In the genomic region with DNA sequence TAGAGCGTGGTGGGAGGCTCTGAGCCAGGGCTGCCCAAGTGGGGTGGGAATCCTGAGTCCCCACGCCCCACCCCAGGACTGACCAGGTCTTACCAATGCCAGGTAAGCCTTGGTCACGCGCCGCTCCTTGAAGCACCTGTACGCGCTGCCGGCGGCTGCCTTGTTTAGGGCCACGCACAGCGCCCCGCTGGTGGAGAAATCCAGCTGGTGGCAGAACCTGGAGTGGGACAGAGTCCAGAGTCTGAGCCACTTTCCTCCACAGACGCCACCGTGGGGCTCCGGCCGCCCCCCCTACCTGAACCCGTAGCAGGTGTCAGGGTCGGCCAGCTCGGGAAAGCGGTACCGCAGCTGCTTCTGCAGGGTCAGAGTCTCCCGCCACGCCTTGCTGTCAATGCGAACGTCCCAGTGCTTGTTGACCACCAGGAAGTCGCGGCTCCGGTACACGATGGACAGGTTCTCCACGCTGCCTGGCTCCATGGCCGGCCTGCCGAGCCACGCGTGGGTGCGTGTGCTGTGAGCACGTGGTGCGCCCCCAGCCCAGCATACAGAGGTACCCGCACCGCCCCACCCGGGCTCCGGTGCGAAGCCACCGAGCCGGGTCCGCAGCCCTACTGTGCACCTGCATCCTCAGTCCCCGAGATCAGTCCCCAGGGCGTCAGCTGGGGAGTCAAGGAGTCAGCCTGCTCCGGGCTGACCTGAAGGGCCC, we compare ENCODE assay signal across 1 cellular context.
TF ChIP-seq lines count a peak whose summit lies in the region.

No MANE protein-coding gene starts in this region.

TF ChIP-seq in HEK293, 187 proteins besides CTCF, POLR2A, EP300 and RAD21 (continued from another document):
- TF ChIP-seq, protein P1, sequence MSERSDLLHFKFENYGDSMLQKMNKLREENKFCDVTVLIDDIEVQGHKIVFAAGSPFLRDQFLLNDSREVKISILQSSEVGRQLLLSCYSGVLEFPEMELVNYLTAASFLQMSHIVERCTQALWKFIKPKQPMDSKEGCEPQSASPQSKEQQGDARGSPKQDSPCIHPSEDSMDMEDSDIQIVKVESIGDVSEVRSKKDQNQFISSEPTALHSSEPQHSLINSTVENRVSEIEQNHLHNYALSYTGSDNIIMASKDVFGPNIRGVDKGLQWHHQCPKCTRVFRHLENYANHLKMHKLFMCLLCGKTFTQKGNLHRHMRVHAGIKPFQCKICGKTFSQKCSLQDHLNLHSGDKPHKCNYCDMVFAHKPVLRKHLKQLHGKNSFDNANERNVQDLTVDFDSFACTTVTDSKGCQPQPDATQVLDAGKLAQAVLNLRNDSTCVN (tag by site-specific recombination; optimal IDR thresholded peaks at IDR 0.05), result peak; percentile 25
- TF ChIP-seq GLI2 (tag by site-specific recombination; IDR thresholded peaks at IDR 0.05; ENCODE audit: borderline replicate concordance, low read depth) (no peak), ZNF571 (tag by site-specific recombination; IDR thresholded peaks at IDR 0.05) (no peak), ZBTB8A (tag by site-specific recombination; IDR thresholded peaks at IDR 0.05) (peak; percentile 38; the same call in 1 of the 2 replicates), ZNF341 (tag by site-specific recombination; IDR thresholded peaks at IDR 0.05; ENCODE audit: low read depth) (no peak), ZNF785 (tag by site-specific recombination; IDR thresholded peaks at IDR 0.05) (no peak), ZNF114 (tag by site-specific recombination; IDR thresholded peaks at IDR 0.05) (no peak), SCRT2 (tag by site-specific recombination; IDR thresholded peaks at IDR 0.05) (no peak), SCRT1 (tag by site-specific recombination; IDR thresholded peaks at IDR 0.05; ENCODE audit: borderline replicate concordance) (no peak)
- TF ChIP-seq, protein P2, sequence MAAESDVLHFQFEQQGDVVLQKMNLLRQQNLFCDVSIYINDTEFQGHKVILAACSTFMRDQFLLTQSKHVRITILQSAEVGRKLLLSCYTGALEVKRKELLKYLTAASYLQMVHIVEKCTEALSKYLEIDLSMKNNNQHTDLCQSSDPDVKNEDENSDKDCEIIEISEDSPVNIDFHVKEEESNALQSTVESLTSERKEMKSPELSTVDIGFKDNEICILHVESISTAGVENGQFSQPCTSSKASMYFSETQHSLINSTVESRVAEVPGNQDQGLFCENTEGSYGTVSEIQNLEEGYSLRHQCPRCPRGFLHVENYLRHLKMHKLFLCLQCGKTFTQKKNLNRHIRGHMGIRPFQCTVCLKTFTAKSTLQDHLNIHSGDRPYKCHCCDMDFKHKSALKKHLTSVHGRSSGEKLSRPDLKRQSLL (tag by site-specific recombination; IDR thresholded peaks at IDR 0.05), result peak; percentile 55; the same call in 1 of the 2 replicates
- TF ChIP-seq, protein P3, sequence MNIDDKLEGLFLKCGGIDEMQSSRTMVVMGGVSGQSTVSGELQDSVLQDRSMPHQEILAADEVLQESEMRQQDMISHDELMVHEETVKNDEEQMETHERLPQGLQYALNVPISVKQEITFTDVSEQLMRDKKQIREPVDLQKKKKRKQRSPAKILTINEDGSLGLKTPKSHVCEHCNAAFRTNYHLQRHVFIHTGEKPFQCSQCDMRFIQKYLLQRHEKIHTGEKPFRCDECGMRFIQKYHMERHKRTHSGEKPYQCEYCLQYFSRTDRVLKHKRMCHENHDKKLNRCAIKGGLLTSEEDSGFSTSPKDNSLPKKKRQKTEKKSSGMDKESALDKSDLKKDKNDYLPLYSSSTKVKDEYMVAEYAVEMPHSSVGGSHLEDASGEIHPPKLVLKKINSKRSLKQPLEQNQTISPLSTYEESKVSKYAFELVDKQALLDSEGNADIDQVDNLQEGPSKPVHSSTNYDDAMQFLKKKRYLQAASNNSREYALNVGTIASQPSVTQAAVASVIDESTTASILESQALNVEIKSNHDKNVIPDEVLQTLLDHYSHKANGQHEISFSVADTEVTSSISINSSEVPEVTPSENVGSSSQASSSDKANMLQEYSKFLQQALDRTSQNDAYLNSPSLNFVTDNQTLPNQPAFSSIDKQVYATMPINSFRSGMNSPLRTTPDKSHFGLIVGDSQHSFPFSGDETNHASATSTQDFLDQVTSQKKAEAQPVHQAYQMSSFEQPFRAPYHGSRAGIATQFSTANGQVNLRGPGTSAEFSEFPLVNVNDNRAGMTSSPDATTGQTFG (tag by site-specific recombination; IDR thresholded peaks at IDR 0.05; ENCODE audit: borderline replicate concordance), result no peak
- TF ChIP-seq, protein P4, sequence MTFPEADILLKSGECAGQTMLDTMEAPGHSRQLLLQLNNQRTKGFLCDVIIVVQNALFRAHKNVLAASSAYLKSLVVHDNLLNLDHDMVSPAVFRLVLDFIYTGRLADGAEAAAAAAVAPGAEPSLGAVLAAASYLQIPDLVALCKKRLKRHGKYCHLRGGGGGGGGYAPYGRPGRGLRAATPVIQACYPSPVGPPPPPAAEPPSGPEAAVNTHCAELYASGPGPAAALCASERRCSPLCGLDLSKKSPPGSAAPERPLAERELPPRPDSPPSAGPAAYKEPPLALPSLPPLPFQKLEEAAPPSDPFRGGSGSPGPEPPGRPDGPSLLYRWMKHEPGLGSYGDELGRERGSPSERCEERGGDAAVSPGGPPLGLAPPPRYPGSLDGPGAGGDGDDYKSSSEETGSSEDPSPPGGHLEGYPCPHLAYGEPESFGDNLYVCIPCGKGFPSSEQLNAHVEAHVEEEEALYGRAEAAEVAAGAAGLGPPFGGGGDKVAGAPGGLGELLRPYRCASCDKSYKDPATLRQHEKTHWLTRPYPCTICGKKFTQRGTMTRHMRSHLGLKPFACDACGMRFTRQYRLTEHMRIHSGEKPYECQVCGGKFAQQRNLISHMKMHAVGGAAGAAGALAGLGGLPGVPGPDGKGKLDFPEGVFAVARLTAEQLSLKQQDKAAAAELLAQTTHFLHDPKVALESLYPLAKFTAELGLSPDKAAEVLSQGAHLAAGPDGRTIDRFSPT (tag by site-specific recombination; IDR thresholded peaks at IDR 0.05), result 0 out of 2 replicates have a peak, but pooled peaks have one; percentile 6
- TF ChIP-seq, protein P5, sequence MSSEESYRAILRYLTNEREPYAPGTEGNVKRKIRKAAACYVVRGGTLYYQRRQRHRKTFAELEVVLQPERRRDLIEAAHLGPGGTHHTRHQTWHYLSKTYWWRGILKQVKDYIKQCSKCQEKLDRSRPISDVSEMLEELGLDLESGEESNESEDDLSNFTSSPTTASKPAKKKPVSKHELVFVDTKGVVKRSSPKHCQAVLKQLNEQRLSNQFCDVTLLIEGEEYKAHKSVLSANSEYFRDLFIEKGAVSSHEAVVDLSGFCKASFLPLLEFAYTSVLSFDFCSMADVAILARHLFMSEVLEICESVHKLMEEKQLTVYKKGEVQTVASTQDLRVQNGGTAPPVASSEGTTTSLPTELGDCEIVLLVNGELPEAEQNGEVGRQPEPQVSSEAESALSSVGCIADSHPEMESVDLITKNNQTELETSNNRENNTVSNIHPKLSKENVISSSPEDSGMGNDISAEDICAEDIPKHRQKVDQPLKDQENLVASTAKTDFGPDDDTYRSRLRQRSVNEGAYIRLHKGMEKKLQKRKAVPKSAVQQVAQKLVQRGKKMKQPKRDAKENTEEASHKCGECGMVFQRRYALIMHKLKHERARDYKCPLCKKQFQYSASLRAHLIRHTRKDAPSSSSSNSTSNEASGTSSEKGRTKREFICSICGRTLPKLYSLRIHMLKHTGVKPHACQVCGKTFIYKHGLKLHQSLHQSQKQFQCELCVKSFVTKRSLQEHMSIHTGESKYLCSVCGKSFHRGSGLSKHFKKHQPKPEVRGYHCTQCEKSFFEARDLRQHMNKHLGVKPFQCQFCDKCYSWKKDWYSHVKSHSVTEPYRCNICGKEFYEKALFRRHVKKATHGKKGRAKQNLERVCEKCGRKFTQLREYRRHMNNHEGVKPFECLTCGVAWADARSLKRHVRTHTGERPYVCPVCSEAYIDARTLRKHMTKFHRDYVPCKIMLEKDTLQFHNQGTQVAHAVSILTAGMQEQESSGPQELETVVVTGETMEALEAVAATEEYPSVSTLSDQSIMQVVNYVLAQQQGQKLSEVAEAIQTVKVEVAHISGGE (tag by site-specific recombination; conservative IDR thresholded peaks at IDR 0.05; ENCODE audit: low read depth), result no peak
- TF ChIP-seq, protein P6, sequence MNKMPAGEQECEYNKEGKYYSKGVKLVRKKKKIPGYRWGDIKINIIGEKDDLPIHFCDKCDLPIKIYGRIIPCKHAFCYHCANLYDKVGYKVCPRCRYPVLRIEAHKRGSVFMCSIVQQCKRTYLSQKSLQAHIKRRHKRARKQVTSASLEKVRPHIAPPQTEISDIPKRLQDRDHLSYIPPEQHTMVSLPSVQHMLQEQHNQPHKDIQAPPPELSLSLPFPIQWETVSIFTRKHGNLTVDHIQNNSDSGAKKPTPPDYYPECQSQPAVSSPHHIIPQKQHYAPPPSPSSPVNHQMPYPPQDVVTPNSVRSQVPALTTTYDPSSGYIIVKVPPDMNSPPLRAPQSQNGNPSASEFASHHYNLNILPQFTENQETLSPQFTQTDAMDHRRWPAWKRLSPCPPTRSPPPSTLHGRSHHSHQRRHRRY (tag by site-specific recombination; IDR thresholded peaks at IDR 0.05), result no peak
